26 cellular contexts compared by ENCODE assay signal in genomic region chr14:101925152-101925551, GRCh38.
"Had no signal": no experiment of that assay in that cellular context is flagged by ENCODE, and none has a peak within 500 bp of the region (broad histone marks: within the 10 kb centered on the region; RNA-seq: fewer than 3 reads in every experiment).

No MANE protein-coding gene starts in this region.

- ATAC-seq: Panc1, T-helper 17 cell, WTC11 had no signal

- DNase-seq: activated CD4-positive, alpha-beta memory T cell treated with anti-CD3 and anti-CD28 coated beads for 36 hours; activated CD4-positive, alpha-beta T cell treated with anti-CD3 and anti-CD28 coated beads for 48 hours; activated CD4-positive, CD25-positive, alpha-beta regulatory T cell treated with anti-CD3 and anti-CD28 coated beads, Interleukin-2, amount 50 U/mL, for 72 hours; activated CD8-positive, alpha-beta memory T cell treated with anti-CD3 and anti-CD28 coated beads for 24 hours; activated naive CD4-positive, alpha-beta T cell; activated T-cell treated with anti-CD3 and anti-CD28 coated beads, Interleukin-2, amount 50 U/mL, for 48 hours; anterior cingulate cortex; caudate nucleus; MG63; MV-4-11; NCI-H1092 treated with DMSO at 0.1 percent for 48 hours; NCI-H1417 treated with DMSO at 0.1 percent for 48 hours; NCI-H1694; NCI-H2029 treated with DMSO at 0.1 percent for 48 hours; NCI-H345; NCI-H510A; NCI-H526 treated with DMSO at 0.1 percent for 48 hours; NCI-H82; RPMI8226; SIG-M5; T-helper 17 cell; T-helper 9 cell had no signal

- H3K4me1 Mint-ChIP-seq: activated naive CD4-positive, alpha-beta T cell treated with anti-CD3 and anti-CD28 coated beads, Interleukin-2, amount 50 U/mL, for 24 hours had no signal

- H3K27me3 Mint-ChIP-seq: activated CD4-positive, alpha-beta memory T cell treated with anti-CD3 and anti-CD28 coated beads for 36 hours; activated naive CD4-positive, alpha-beta T cell treated with anti-CD3 and anti-CD28 coated beads, Interleukin-2, amount 50 U/mL, for 24 hours; T-helper 17 cell had no signal

- H3K9me3 Mint-ChIP-seq: activated CD4-positive, alpha-beta memory T cell treated with anti-CD3 and anti-CD28 coated beads for 36 hours; activated naive CD4-positive, alpha-beta T cell treated with anti-CD3 and anti-CD28 coated beads, Interleukin-2, amount 50 U/mL, for 24 hours; activated T-helper 2 cell treated with anti-CD3 and anti-CD28 coated beads, Interferon-gamma antibody, Interleukin-2, Interleukin-4, amounts not matched to agents 10 μg/mL and 5 μg/mL and 100 μg/mL, durations not matched to agents 14 hours and 24 hours and 36 hours; WTC11 had no signal

- H3K4me3 Mint-ChIP-seq: activated CD4-positive, alpha-beta memory T cell treated with anti-CD3 and anti-CD28 coated beads for 36 hours; activated naive CD4-positive, alpha-beta T cell treated with anti-CD3 and anti-CD28 coated beads, Interleukin-2, amount 50 U/mL, for 24 hours; T-helper 17 cell; WTC11 had no signal

- H3K27ac Mint-ChIP-seq: activated CD4-positive, alpha-beta memory T cell treated with anti-CD3 and anti-CD28 coated beads for 36 hours; activated naive CD4-positive, alpha-beta T cell treated with anti-CD3 and anti-CD28 coated beads, Interleukin-2, amount 50 U/mL, for 24 hours; activated T-helper 2 cell treated with anti-CD3 and anti-CD28 coated beads, Interferon-gamma antibody, Interleukin-2, Interleukin-4, amounts not matched to agents 10 μg/mL and 5 μg/mL and 100 μg/mL, durations not matched to agents 14 hours and 24 hours and 36 hours; T-helper 17 cell; WTC11 had no signal
